1 cellular context compared by ENCODE assay signal in genomic region chr7:5360971-5361370, GRCh38.
TF ChIP-seq lines count a peak whose summit lies in the region.

No MANE protein-coding gene starts in this region.

TF ChIP-seq in HepG2, 621 proteins besides CTCF, POLR2A, EP300 and RAD21 (continued from another document):
- TF ChIP-seq AFF4 (CRISPR knock-in tag; IDR thresholded peaks at IDR 0.05): no peak
